ENCODE assay signal across 7 cellular contexts in genomic region chr15:74438696-74439316, GRCh38. TPM values are rescaled to one million over a fixed set of nuclear protein-coding genes. Genes with fewer than 3 reads are reported as not detected.
DNase-seq lines count a peak whose midpoint lies in the region; TF ChIP-seq lines count a peak whose summit lies in the region.

No MANE protein-coding gene starts in this region.

- H3K79me2 ChIP-seq in Loucy (ENCODE audit: insufficient read depth, low read length): peaks cover 7% of the 10 kb centered on the region; the same call in 1 of the 2 replicates
- H3K79me2 ChIP-seq in osteoblast (ENCODE audit: insufficient read depth, low read length): peaks cover 10% of the 10 kb centered on the region

- DNase-seq in GM13977 (ENCODE audit: low spot score) (peak; percentile 85), SK-N-DZ (ENCODE audit: low spot score) (peak; percentile 76), foreskin fibroblast (peak; percentile 72 to 91), osteoblast (ENCODE audit: insufficient read length, low spot score, missing footprints) (peak; percentile 95), tibial nerve (ENCODE audit: low spot score in 2 of 2) (peak; percentile 46 to 68)
- peak; percentile 92 for DNase-seq in activated effector memory CD4-positive, alpha-beta T cell treated with anti-CD3 and anti-CD28 coated beads, Interleukin-2, amount 50 U/mL, for 16 hours

- H3K27ac ChIP-seq in osteoblast (ENCODE audit: low read depth, low read length) (no peak overlapping the region), tibial nerve (no peak overlapping the region)

- in situ Hi-C loops in GM13977 (cut with MboI; ENCODE audit: low pct_unique_long_range_greater_than_20kb, low sequenced_read_pairs, unreplicated experiment): no loop called here

- H3F3A ChIP-seq in Loucy (ENCODE audit: low read depth): no peaks in the 10 kb centered on the region

- TF ChIP-seq CTCF in GM13977 (IDR thresholded peaks at IDR 0.05; ENCODE audit: extremely low read depth, insufficient read depth, missing control alignments): peak; percentile 90
- TF ChIP-seq CTCF in Loucy (conservative IDR thresholded peaks at IDR 0.05; ENCODE audit: low read length): peak; percentile 96
- TF ChIP-seq CTCF in foreskin fibroblast (IDR thresholded peaks at IDR 0.05; ENCODE audit: low read depth, low read length): peak; percentile 90
- TF ChIP-seq CTCF in osteoblast (IDR thresholded peaks at IDR 0.05; ENCODE audit: extremely low read depth, low read depth, low read length): peak; percentile 94
- TF ChIP-seq CTCF in tibial nerve (IDR thresholded peaks at IDR 0.05): peak; percentile 85 to 95 (median 89)

- H3K4me2 ChIP-seq in Loucy (ENCODE audit: low read depth, low read length, poor library complexity, severe bottlenecking): no peak overlapping the region
- H3K4me2 ChIP-seq in osteoblast (ENCODE audit: insufficient read depth, low read length): no peak overlapping the region

- H4K20me1 ChIP-seq in Loucy (ENCODE audit: insufficient read depth, low read length, poor library complexity, severe bottlenecking) (no peaks in the 10 kb centered on the region), osteoblast (ENCODE audit: insufficient read depth, low read length) (no peaks in the 10 kb centered on the region)

- H3K9me2 ChIP-seq in Loucy (replicated peaks; ENCODE audit: low read depth, low read length): no peaks in the 10 kb centered on the region

- 0% methylated on average over 2 of the region's 2 CpGs for WGBS in tibial nerve, 2 donors

- H2AFZ ChIP-seq in Loucy (ENCODE audit: low read length): no peak overlapping the region
- peak overlapping the region; percentile 3 for H2AFZ ChIP-seq in osteoblast (ENCODE audit: low read length)

- H3K9ac ChIP-seq in Loucy (ENCODE audit: low read depth, low read length, poor library complexity, severe bottlenecking): no peak overlapping the region

- H3K4me3 ChIP-seq in Loucy (ENCODE audit: low read length, poor library complexity, severe bottlenecking) (no peak overlapping the region), foreskin fibroblast (ENCODE audit: low read depth in 1 of 2, low read length in 2 of 2) (no peak overlapping the region), osteoblast (ENCODE audit: insufficient read depth, low read length) (no peak overlapping the region), tibial nerve (no peak overlapping the region)

- H3K9me3 ChIP-seq in Loucy (ENCODE audit: insufficient read depth, low read depth, low read length): no peaks in the 10 kb centered on the region
- no peaks in the 10 kb centered on the region for H3K9me3 ChIP-seq in osteoblast (ENCODE audit: low read depth, low read length)
- no peaks in the 10 kb centered on the region for H3K9me3 ChIP-seq in tibial nerve

- TF ChIP-seq EP300 in tibial nerve (IDR thresholded peaks at IDR 0.05): no peak

- no peak for TF ChIP-seq POLR2A in tibial nerve (IDR thresholded peaks at IDR 0.05)

- H3K36me3 ChIP-seq in Loucy (ENCODE audit: insufficient read depth, low read length) (no peaks in the 10 kb centered on the region), osteoblast (ENCODE audit: insufficient read depth, low read length) (no peaks in the 10 kb centered on the region), tibial nerve (no peaks in the 10 kb centered on the region)

- H3K4me1 ChIP-seq in Loucy (ENCODE audit: insufficient read depth, low read length, poor library complexity, severe bottlenecking) (peaks cover 27% of the 10 kb centered on the region), osteoblast (ENCODE audit: insufficient read depth, low read length) (peaks cover 23% of the 10 kb centered on the region), tibial nerve (peaks cover 0 to 35% (median 8%) of the 10 kb centered on the region in 4 donors)

- H3K27me3 ChIP-seq in Loucy (ENCODE audit: insufficient read depth, low read length, poor library complexity, severe bottlenecking) (no peaks in the 10 kb centered on the region), osteoblast (ENCODE audit: insufficient read depth, low read length) (no peaks in the 10 kb centered on the region), tibial nerve (no peaks in the 10 kb centered on the region)

RNA-seq across cellular contexts. Expression of gene SEMA7A, which starts 5.0 kb away (rescaled TPM):
- 5.7 and 6.6 TPM in 2 replicates for polyA plus RNA-seq in SK-N-DZ (2014; cell fraction: cytosol; rRNA removed)
- polyA plus RNA-seq in SK-N-DZ (2014; cell fraction: nucleus; rRNA removed): 8.0 and 10.3 TPM in 2 replicates
- total RNA-seq in osteoblast: 30.4 and 36.2 TPM in 2 replicates
- total RNA-seq in tibial nerve: 10 to 100 TPM; 31.8 to 35.6 (median 33.8) TPM

RNA-seq across cellular contexts. Expression of gene UBL7, which starts 22.2 kb away (rescaled TPM):
- 181 and 205 TPM in 2 replicates for polyA plus RNA-seq in SK-N-DZ (2014; cell fraction: cytosol; rRNA removed)
- 56.9 and 113 TPM in 2 replicates for polyA plus RNA-seq in SK-N-DZ (2014; cell fraction: nucleus; rRNA removed)
- total RNA-seq in osteoblast (39.8 and 41.3 TPM in 2 replicates), tibial nerve (10 to 100 TPM; 27.3 to 66.0 (median 40.4) TPM)
